ENCODE assay signal across 1 cellular context in genomic region chr3:46955157-46955556, GRCh38.
TF ChIP-seq lines count a peak whose summit lies in the region.

No MANE protein-coding gene starts in this region.

TF ChIP-seq in IMR-90, 13 proteins besides CTCF, POLR2A, EP300 and RAD21 (continued from another document):
- no peak for TF ChIP-seq CHD1 (IDR thresholded peaks at IDR 0.05; ENCODE audit: low read depth, low read length)
- no peak for TF ChIP-seq MAFK (IDR thresholded peaks at IDR 0.05; ENCODE audit: low read depth, low read length)
- no peak for TF ChIP-seq CEBPB (IDR thresholded peaks at IDR 0.05; ENCODE audit: low read depth, low read length)
- no peak for TF ChIP-seq BHLHE40 (IDR thresholded peaks at IDR 0.05; ENCODE audit: low read depth, low read length)
